In the genomic region with DNA sequence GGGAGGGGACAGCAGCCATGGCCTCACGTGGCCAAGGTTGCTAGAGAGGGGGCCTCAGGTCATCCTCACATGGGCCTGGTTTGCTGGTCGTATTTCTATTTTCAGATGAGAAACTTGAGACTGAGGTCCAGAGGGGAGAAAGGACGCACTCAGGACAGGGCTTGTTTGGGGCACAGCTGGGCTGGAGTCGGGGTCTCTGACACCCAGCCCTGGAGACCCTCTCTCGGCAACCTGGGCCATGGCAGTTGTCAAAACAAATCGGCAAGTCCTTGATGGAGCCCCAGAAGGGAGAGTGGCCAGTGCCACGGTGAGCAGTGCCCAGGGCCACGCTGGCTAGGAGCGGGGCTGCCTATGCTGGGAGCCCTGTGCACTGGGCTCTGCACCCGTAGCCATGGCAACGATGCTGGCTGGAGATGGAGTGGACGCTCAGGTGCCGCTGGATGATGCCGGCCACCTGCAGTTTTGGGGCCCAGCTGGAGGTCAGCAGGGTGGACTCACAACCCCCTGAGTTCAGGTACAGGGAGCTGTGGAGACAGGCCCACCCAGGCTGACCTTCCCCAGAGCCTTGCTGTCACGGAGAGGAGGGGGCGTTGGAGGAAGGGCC, we compare ENCODE assay signal across 28 cellular contexts. TPM values are rescaled to one million over a fixed set of nuclear protein-coding genes. Genes with fewer than 3 reads are reported as not detected.
DNase-seq lines count a peak whose midpoint lies in the region; ATAC-seq, FAIRE-seq and TF ChIP-seq lines count a peak whose summit lies in the region.
"Had no signal": no experiment of that assay in that cellular context is flagged by ENCODE, and none has a peak within 500 bp of the region (broad histone marks: within the 10 kb centered on the region; RNA-seq: fewer than 3 reads in every experiment).

No MANE protein-coding gene starts in this region.

- no peak for TF ChIP-seq RAD21 in H1 (IDR thresholded peaks at IDR 0.05 in 1 of 2, conservative IDR thresholded peaks at IDR 0.05 in 1 of 2; ENCODE audit: low read depth in 2 of 2, low read length in 2 of 2)

- no peak overlapping the region for H3K56ac ChIP-seq in H1 (replicated peaks; ENCODE audit: insufficient read length, low read depth, low read length)

- H3K36me3 ChIP-seq in H1 (ENCODE audit: control insufficient read depth in 2 of 4, insufficient read depth in 4 of 4, low read length in 3 of 4), result no peaks in the 10 kb centered on the region
- H3K36me3 ChIP-seq in osteoblast (ENCODE audit: insufficient read depth, low read length), result no peaks in the 10 kb centered on the region
- H3K36me3 ChIP-seq: BLaER1 treated with 17β-estradiol and CSF1 and Interleukin-3, amounts not matched to agents 10 nM and 100 nM; HAP-1; MG63 had no signal

- H3K4me1 Mint-ChIP-seq in WTC11 (peaks cover 11% of the 10 kb centered on the region), chondrocyte (ENCODE audit: low read depth) (no peaks in the 10 kb centered on the region)

- H3K4me2 ChIP-seq in H1 (ENCODE audit: insufficient read depth in 1 of 2, low read depth in 2 of 2, low read length in 2 of 2), result no peak overlapping the region
- no peak overlapping the region for H3K4me2 ChIP-seq in osteoblast (ENCODE audit: insufficient read depth, low read length)
- H3K4me2 ChIP-seq: A549; BLaER1 treated with 17β-estradiol and CSF1 and Interleukin-3, amounts not matched to agents 10 nM and 100 nM; GM23338 had no signal

- H3K4me3 ChIP-seq in H1 (ENCODE audit: extremely low read depth in 1 of 4, insufficient read depth in 2 of 4, low read depth in 3 of 4, low read length in 4 of 4) (no peak overlapping the region), osteoblast (ENCODE audit: insufficient read depth, low read length) (no peak overlapping the region)
- H3K4me3 ChIP-seq: A549; BLaER1 treated with 17β-estradiol and CSF1 and Interleukin-3, amounts not matched to agents 10 nM and 100 nM; GM12878; GM23338; HAP-1; MG63; SK-N-MC had no signal

- H3K79me2 ChIP-seq in H1 (ENCODE audit: control insufficient read depth in 1 of 2, insufficient read depth in 2 of 2, low read length in 2 of 2), result no peaks in the 10 kb centered on the region
- no peaks in the 10 kb centered on the region for H3K79me2 ChIP-seq in osteoblast (ENCODE audit: insufficient read depth, low read length)

- H3K27ac ChIP-seq in H1 (ENCODE audit: low read depth, low read length), result no peak overlapping the region
- H3K27ac ChIP-seq in osteoblast (ENCODE audit: low read depth, low read length), result no peak overlapping the region
- H3K27ac ChIP-seq: A549; BLaER1 treated with 17β-estradiol and CSF1 and Interleukin-3, amounts not matched to agents 10 nM and 100 nM; SK-N-MC had no signal

- H3K79me1 ChIP-seq in H1 (ENCODE audit: low read depth, low read length), result no peaks in the 10 kb centered on the region

- no peak for TF ChIP-seq POLR2A in H1 (IDR thresholded peaks at IDR 0.05; ENCODE audit: control extremely low read depth in 1 of 2, low read depth in 2 of 2, low read length in 2 of 2)

- no peak overlapping the region for H3K4ac ChIP-seq in H1 (replicated peaks; ENCODE audit: insufficient read length, low read depth, low read length)

- no peak overlapping the region for H2BK15ac ChIP-seq in H1 (ENCODE audit: low read length)

- H2BK120ac ChIP-seq in H1 (replicated peaks; ENCODE audit: low read depth, low read length), result no peak overlapping the region

- ATAC-seq in WTC11, result no peak
- ATAC-seq: A549, GM12878, GM23338 had no signal

- 90% methylated on average over 13 of the region's 16 CpGs; no CpG with 5 or more reads in 1 of the 2 experiments for WGBS in H1 (ENCODE audit: extremely low coverage in 1 of 2, insufficient coverage in 1 of 2, insufficient read length in 1 of 2, insufficient replicate concordance in 2 of 2, low coverage in 1 of 2, low lambda C conversion rate in 2 of 2, missing lambda C conversion rate in 1 of 2), 2 experiments

- no peaks in the 10 kb centered on the region for H3K36me3 Mint-ChIP-seq in WTC11
- peaks cover 7% of the 10 kb centered on the region for H3K36me3 Mint-ChIP-seq in chondrocyte (ENCODE audit: low read depth)

- H3K9me3 Mint-ChIP-seq in WTC11 (no peaks in the 10 kb centered on the region), chondrocyte (ENCODE audit: low read depth) (no peaks in the 10 kb centered on the region)
- H3K9me3 Mint-ChIP-seq: CD4-positive, alpha-beta T cell; GM23338 had no signal

- no peak overlapping the region for H3K9ac ChIP-seq in H1 (replicated peaks in 1 of 4; ENCODE audit: extremely low read depth in 1 of 4, low read depth in 3 of 4, low read length in 3 of 4)
- H3K9ac ChIP-seq: BLaER1 treated with 17β-estradiol and CSF1 and Interleukin-3, amounts not matched to agents 10 nM and 100 nM had no signal

- H3K9me3 ChIP-seq in H1 (ENCODE audit: insufficient read depth in 2 of 2, low read depth in 1 of 2, low read length in 1 of 2) (no peaks in the 10 kb centered on the region), osteoblast (ENCODE audit: low read depth, low read length) (no peaks in the 10 kb centered on the region)
- H3K9me3 ChIP-seq: A549; BLaER1 treated with 17β-estradiol and CSF1 and Interleukin-3, amounts not matched to agents 10 nM and 100 nM; MG63 had no signal

- TF ChIP-seq EP300 in H1 (IDR thresholded peaks at IDR 0.05; ENCODE audit: borderline replicate concordance in 1 of 2, low read depth in 2 of 2, low read length in 2 of 2), result no peak

- FAIRE-seq in H1 (lab: Jason Lieb, UNC), result no peak
- FAIRE-seq: A549, GM12878, RCC 7860 had no signal

- CTCF ChIA-PET in WTC11 (lab: Charles Lee), result no interaction called here
- CTCF ChIA-PET in H1 (lab: Charles Lee; ENCODE audit: partially characterized antibody), result interaction anchor here (0.6 to 1.9 kb wide), 3 partner anchors 9 to 26 kb away, joined by 3 to 4 read pairs (median 3); no protein-coding TSS in a partner anchor

- H3K23ac ChIP-seq in H1 (ENCODE audit: insufficient read length), result no peak overlapping the region

- H3K27me3 ChIP-seq in H1 (replicated peaks in 1 of 4; ENCODE audit: control insufficient read depth in 3 of 4, extremely low read depth in 1 of 4, insufficient read depth in 3 of 4, low read length in 3 of 4) (no peaks in the 10 kb centered on the region), osteoblast (ENCODE audit: insufficient read depth, low read length) (no peaks in the 10 kb centered on the region)
- H3K27me3 ChIP-seq: BLaER1 treated with 17β-estradiol and CSF1 and Interleukin-3, amounts not matched to agents 10 nM and 100 nM had no signal

- H2BK12ac ChIP-seq in H1 (ENCODE audit: low read depth, low read length), result 0 out of 2 replicates have a peak overlapping the region, but pooled peaks have one; percentile 60

- H3K4me1 ChIP-seq in H1 (replicated peaks in 1 of 4; ENCODE audit: control insufficient read depth in 3 of 4, insufficient read depth in 4 of 4, low read length in 3 of 4) (peaks cover 0 to 2% (median 0%) of the 10 kb centered on the region in 4 experiments; a peak in 2 of 7 replicates), osteoblast (ENCODE audit: insufficient read depth, low read length) (no peaks in the 10 kb centered on the region)
- H3K4me1 ChIP-seq: A549 had no signal

- H3K14ac ChIP-seq in H1 (ENCODE audit: insufficient read length), result no peak overlapping the region

- H2AK5ac ChIP-seq in H1 (ENCODE audit: low read depth, low read length), result 0 out of 2 replicates have a peak overlapping the region, but pooled peaks have one; percentile 82

- H3K4me3 Mint-ChIP-seq in WTC11 (no peak overlapping the region), chondrocyte (ENCODE audit: unreplicated experiment) (no peak overlapping the region)
- H3K4me3 Mint-ChIP-seq: CD4-positive, alpha-beta T cell; GM23338; HFFc6 had no signal

- H4K5ac ChIP-seq in H1 (ENCODE audit: insufficient read length, low read depth, low read length), result no peak overlapping the region

- H3K27me3 Mint-ChIP-seq in WTC11 (ENCODE audit: low read depth) (no peaks in the 10 kb centered on the region), chondrocyte (ENCODE audit: low read depth) (no peaks in the 10 kb centered on the region)
- H3K27me3 Mint-ChIP-seq: CD4-positive, alpha-beta T cell had no signal

- TF ChIP-seq CTCF in WTC11 (IDR thresholded peaks at IDR 0.05), result no peak
- no peak for TF ChIP-seq CTCF in H1 (IDR thresholded peaks at IDR 0.05; ENCODE audit: control extremely low read depth in 1 of 3, insufficient read depth in 1 of 3, low read depth in 1 of 3, low read length in 3 of 3)
- no peak for TF ChIP-seq CTCF in osteoblast (IDR thresholded peaks at IDR 0.05; ENCODE audit: extremely low read depth, low read depth, low read length)
- no peak for TF ChIP-seq CTCF in chondrocyte (IDR thresholded peaks at IDR 0.05)

- no peak overlapping the region for H2BK20ac ChIP-seq in H1 (ENCODE audit: low read length)

- peaks cover 0 to 1% of the 10 kb centered on the region in 2 experiments for H4K20me1 ChIP-seq in H1 (replicated peaks in 1 of 2; ENCODE audit: control insufficient read depth in 1 of 2, insufficient read depth in 2 of 2, low read length in 2 of 2)
- no peaks in the 10 kb centered on the region for H4K20me1 ChIP-seq in osteoblast (ENCODE audit: insufficient read depth, low read length)

- no peak overlapping the region for H4K91ac ChIP-seq in H1 (replicated peaks; ENCODE audit: insufficient read length, low read length)

- no peak overlapping the region for H3K18ac ChIP-seq in H1 (ENCODE audit: extremely low read depth, low read length)

- H3K27ac Mint-ChIP-seq in WTC11 (0 out of 2 replicates have a peak overlapping the region, but pooled peaks have one; percentile 1), chondrocyte (ENCODE audit: unreplicated experiment) (no peak overlapping the region)
- H3K27ac Mint-ChIP-seq: CD4-positive, alpha-beta T cell; GM23338; HFFc6 had no signal

- H2AFZ ChIP-seq in H1 (ENCODE audit: low read length), result no peak overlapping the region
- H2AFZ ChIP-seq in osteoblast (ENCODE audit: low read length), result no peak overlapping the region
- H2AFZ ChIP-seq: GM23338 had no signal

- no peak overlapping the region; the same call in 1 of the 2 replicates for H4K8ac ChIP-seq in H1 (ENCODE audit: extremely low read depth, insufficient read depth, low read length)

- 0 out of 2 replicates have a peak overlapping the region, but pooled peaks have one; percentile 56 for H2BK5ac ChIP-seq in H1 (ENCODE audit: low read depth, low read length)

- POLR2A ChIA-PET in WTC11 (lab: Charles Lee), result no interaction called here
- POLR2A ChIA-PET in H1 (lab: Charles Lee; ENCODE audit: partially characterized antibody), result interaction anchor here (0.7 kb wide), 1 partner anchor 128 kb away, joined by 3 read pairs; no protein-coding TSS in a partner anchor

- DNase-seq in NCI-H748 (lab: John Stamatoyannopoulos, UW; ENCODE audit: unreplicated experiment) (peak; percentile 39), NCI-H748 treated with DMSO at 0.1 percent for 48 hours (lab: John Stamatoyannopoulos, UW) (no peak), WTC11 (ENCODE audit: low spot score) (no peak), H1 (ENCODE audit: low read depth in 1 of 2, low spot score in 2 of 2) (no peak), osteoblast (ENCODE audit: insufficient read length, low spot score, missing footprints) (peak; percentile 56), T-helper 2 cell (no peak), chondrocyte (ENCODE audit: low spot score) (no peak)
- DNase-seq: AML-193; CD4-positive, alpha-beta T cell; COR-L47; DMS79; EL; GDM1; HFFc6; KG1; MG63; NCI-H1436; NCI-H1930; NCI-H2107; NCI-H524; SIG-M5 had no signal

- no peaks in the 10 kb centered on the region for H3K23me2 ChIP-seq in H1 (ENCODE audit: low read depth, low read length)

RNA-seq across cellular contexts. Expression of a gene that starts 11.1 kb away (rescaled TPM):
- total RNA-seq in WTC11 (2021) (4.4 to 5.7 TPM (median 4.7 TPM) in 3 replicates), osteoblast (0.72 and 0.88 TPM in 2 replicates), chondrocyte (3.3 to 8.0 TPM (median 7.4 TPM) in 3 replicates)
- 5.4 and 5.9 TPM in 2 replicates for total RNA-seq in H1 (2021; fragmentation: NEBNext Ultra II Directional; extraction: Animal tissue kit (Norgen Biotek cat#: 25700))
- 3.1 and 4.7 TPM in 2 replicates for polyA plus RNA-seq in H1 (2011; rRNA removed)
- polyA plus RNA-seq in H1 (2011; cell fraction: cytosol; rRNA removed), result 2.7 TPM
- 3.4 TPM for polyA plus RNA-seq in H1 (2011; cell fraction: nucleus; rRNA removed)
- polyA plus RNA-seq in H1 (2012, experiment 1 of 2), result 2.7 to 3.3 TPM (median 3.0 TPM) in 4 replicates
- 2.7 TPM for polyA plus RNA-seq in H1 (2012, experiment 2 of 2)
- polyA plus RNA-seq in H1 (2013, experiment 1 of 2), result 4.4 TPM
- polyA plus RNA-seq in H1 (2013, experiment 2 of 2), result 4.9 TPM
- 2.8 and 3.0 TPM in 2 replicates for polyA minus RNA-seq in H1 (2011; rRNA and poly(A)+ RNA removed)
- polyA minus RNA-seq in H1 (2011; cell fraction: cytosol; rRNA and poly(A)+ RNA removed), result 3.1 TPM
- polyA minus RNA-seq in H1 (2011; cell fraction: nucleus; rRNA and poly(A)+ RNA removed), result 3.7 TPM
- total RNA-seq: HFFc6 had no signal

Comparison
In these comparisons a context has a peak if more than half of its experiments do, and no peak if none do; other contexts are left out.
1. DNase-seq: peak in NCI-H748 (single experiment) and osteoblast (single experiment); none in NCI-H748 treated with DMSO at 0.1 percent for 48 hours (single experiment), WTC11 (single experiment), H1 (0 of 2), T-helper 2 cell (0 of 5) and chondrocyte (single experiment).